Comparison of ENCODE assay signal across 25 cellular contexts in the genomic region with DNA sequence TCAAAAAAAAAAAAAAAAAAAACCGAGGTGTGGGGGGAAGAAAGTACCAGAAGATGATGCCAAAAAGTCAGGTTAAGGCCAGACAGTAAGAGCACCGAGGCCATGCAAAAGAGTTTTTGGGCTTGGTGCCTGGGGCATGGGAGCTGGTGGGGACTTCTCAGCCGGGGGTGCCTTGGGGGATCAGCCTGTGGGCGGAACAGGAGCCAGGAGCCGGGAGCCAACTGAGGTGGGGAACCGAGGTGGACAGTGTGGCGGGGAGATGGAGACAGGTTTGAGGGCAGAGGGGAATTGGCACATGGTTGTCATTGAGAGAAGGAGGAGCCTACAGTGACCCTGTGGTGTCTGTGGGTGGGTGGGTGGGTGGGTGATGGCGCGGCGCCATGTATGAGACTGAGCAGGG. TPM values are rescaled to one million over a fixed set of nuclear protein-coding genes. Genes with fewer than 3 reads are reported as not detected.
"Had no signal": no experiment of that assay in that cellular context is flagged by ENCODE, and none has a peak within 500 bp of the region (broad histone marks: within the 10 kb centered on the region; RNA-seq: fewer than 3 reads in every experiment).

No MANE protein-coding gene starts in this region.

- FAIRE-seq: HepG2, K562, RCC 7860 had no signal

- H3K27ac Mint-ChIP-seq: IgD-negative memory B cell had no signal

- H3K9me3 ChIP-seq: SJSA1 had no signal

- H3K36me3 ChIP-seq: SJSA1 had no signal

- H3K4me3 ChIP-seq: K562, SJSA1, SK-N-MC had no signal

- H3K27ac ChIP-seq: KMS-11, SJSA1, SK-N-MC had no signal

- H3K9me3 Mint-ChIP-seq: IgD-negative memory B cell had no signal

- H3K4me2 ChIP-seq: KMS-11 had no signal

- H3K4me1 ChIP-seq: SJSA1 had no signal

- H3K27me3 ChIP-seq: SJSA1 had no signal

- H3K9ac ChIP-seq: KMS-11 had no signal

- H3K4me3 Mint-ChIP-seq: IgD-negative memory B cell had no signal

- DNase-seq: Kasumi-1, MM.1S, NCI-H1092 treated with DMSO at 0.1 percent for 48 hours, NCI-H1436, NCI-H1694, NCI-H1930, NCI-H2081 treated with DMSO at 0.1 percent for 48 hours, NCI-H2171, NCI-H226, NCI-H446, NCI-H510A, NCI-H524 treated with DMSO at 0.1 percent for 48 hours, NCI-H69, NCI-H774, Right ventricle myocardium superior, RPMI8226, SIG-M5 had no signal

RNA-seq across cellular contexts. Expression of a gene that starts 33.2 kb away (rescaled TPM):
- total RNA-seq: HT1080, K562 had no signal
- polyA plus RNA-seq: IgD-negative memory B cell, K562 had no signal
